In genomic region chr1:28272215-28272852, GRCh38 we compare ENCODE assay signal across 25 cellular contexts.
"Had no signal": no experiment of that assay in that cellular context is flagged by ENCODE, and none has a peak within 500 bp of the region (broad histone marks: within the 10 kb centered on the region; RNA-seq: fewer than 3 reads in every experiment).

No MANE protein-coding gene starts in this region.

- H3K27ac ChIP-seq: brain microvascular endothelial cell, colonic mucosa, epithelial cell of prostate, esophagus squamous epithelium, gastroesophageal sphincter had no signal

- H3K9me3 Mint-ChIP-seq: activated CD4-positive, alpha-beta memory T cell treated with anti-CD3 and anti-CD28 coated beads, Interleukin-2, amount 10 ng/mL, durations not matched to agents 7 days and 5 days; activated CD4-positive, alpha-beta T cell treated with anti-CD3 and anti-CD28 coated beads, Interleukin-2, amount 10 ng/mL, durations not matched to agents 7 days and 5 days; activated T-cell treated with anti-CD3 and anti-CD28 coated beads, Interleukin-2, amount 50 U/mL, for 4 hours; activated T-helper 17 cell treated with anti-CD3 and anti-CD28 coated beads, Interleukin-2, amount 50 U/mL, for 72 hours had no signal

- H3K4me3 Mint-ChIP-seq: activated CD4-positive, alpha-beta memory T cell treated with anti-CD3 and anti-CD28 coated beads, Interleukin-2, amount 10 ng/mL, durations not matched to agents 7 days and 5 days; activated CD4-positive, alpha-beta T cell treated with anti-CD3 and anti-CD28 coated beads, Interleukin-2, amount 10 ng/mL, durations not matched to agents 7 days and 5 days; activated naive CD8-positive, alpha-beta T cell; activated T-cell treated with anti-CD3 and anti-CD28 coated beads, Interleukin-2, amount 50 U/mL, for 4 hours; activated T-helper 17 cell treated with anti-CD3 and anti-CD28 coated beads, Interleukin-2, amount 50 U/mL, for 72 hours had no signal

- H3K27ac Mint-ChIP-seq: activated CD4-positive, alpha-beta memory T cell treated with anti-CD3 and anti-CD28 coated beads, Interleukin-2, amount 10 ng/mL, durations not matched to agents 7 days and 5 days; activated CD4-positive, alpha-beta T cell treated with anti-CD3 and anti-CD28 coated beads, Interleukin-2, amount 10 ng/mL, durations not matched to agents 7 days and 5 days; activated naive CD8-positive, alpha-beta T cell; activated T-helper 17 cell treated with anti-CD3 and anti-CD28 coated beads, Interleukin-2, amount 50 U/mL, for 72 hours had no signal

- DNase-seq: activated CD4-positive, alpha-beta memory T cell treated with anti-CD3 and anti-CD28 coated beads, Interleukin-2, amount 10 ng/mL, durations not matched to agents 7 days and 5 days; activated CD4-positive, alpha-beta T cell treated with anti-CD3 and anti-CD28 coated beads for 4 hours; activated CD4-positive, alpha-beta T cell treated with anti-CD3 and anti-CD28 coated beads, Interleukin-2, amount 10 ng/mL, durations not matched to agents 7 days and 5 days; activated CD4-positive, alpha-beta T cell treated with anti-CD3 and anti-CD28 coated beads, Interleukin-2, amount 50 U/mL, for 4 hours; activated CD4-positive, CD25-positive, alpha-beta regulatory T cell; activated CD4-positive, CD25-positive, alpha-beta regulatory T cell treated with anti-CD3 and anti-CD28 coated beads, Interleukin-2, amount 50 U/mL, for 72 hours; activated CD8-positive, alpha-beta memory T cell treated with anti-CD3 and anti-CD28 coated beads, Interleukin-2, amount 50 U/mL, for 48 hours; activated effector memory CD4-positive, alpha-beta T cell treated with Interleukin-2 at 50 U/mL for 16 hours; activated gamma-delta T cell treated with Interleukin-2 at 50 U/mL for 16 hours; activated naive CD4-positive, alpha-beta T cell treated with anti-CD3 and anti-CD28 coated beads, Interleukin-2, amount 50 U/mL, for 16 hours; activated naive CD4-positive, alpha-beta T cell treated with Interleukin-2 at 50 U/mL for 16 hours; activated T-cell treated with anti-CD3 and anti-CD28 coated beads for 4 hours; activated T-cell treated with anti-CD3 and anti-CD28 coated beads, Interleukin-2, amount 50 U/mL, for 4 hours; amniotic stem cell; anterior cingulate cortex; brain microvascular endothelial cell; colonic mucosa; effector CD8-positive, alpha-beta T cell; esophagus squamous epithelium; foreskin melanocyte; T-helper 2 cell had no signal

- ATAC-seq: activated T-cell treated with anti-CD3 and anti-CD28 coated beads, Interleukin-2, amount 50 U/mL, for 4 hours; activated T-helper 17 cell treated with anti-CD3 and anti-CD28 coated beads, Interleukin-2, amount 50 U/mL, for 72 hours; gastroesophageal sphincter had no signal

- H3K4me1 ChIP-seq: colonic mucosa, esophagus squamous epithelium had no signal

- H3K27me3 ChIP-seq: brain microvascular endothelial cell, colonic mucosa, esophagus squamous epithelium, gastroesophageal sphincter had no signal

- H3K4me1 Mint-ChIP-seq: activated CD4-positive, alpha-beta memory T cell treated with anti-CD3 and anti-CD28 coated beads, Interleukin-2, amount 10 ng/mL, durations not matched to agents 7 days and 5 days; activated CD4-positive, alpha-beta T cell treated with anti-CD3 and anti-CD28 coated beads, Interleukin-2, amount 10 ng/mL, durations not matched to agents 7 days and 5 days; activated T-helper 17 cell treated with anti-CD3 and anti-CD28 coated beads, Interleukin-2, amount 50 U/mL, for 72 hours had no signal

- H3K9me3 ChIP-seq: colonic mucosa, esophagus squamous epithelium, gastroesophageal sphincter had no signal

- H3K27me3 Mint-ChIP-seq: activated CD4-positive, alpha-beta memory T cell treated with anti-CD3 and anti-CD28 coated beads, Interleukin-2, amount 10 ng/mL, durations not matched to agents 7 days and 5 days; activated CD4-positive, alpha-beta T cell treated with anti-CD3 and anti-CD28 coated beads, Interleukin-2, amount 10 ng/mL, durations not matched to agents 7 days and 5 days; activated naive CD8-positive, alpha-beta T cell; activated T-helper 17 cell treated with anti-CD3 and anti-CD28 coated beads, Interleukin-2, amount 50 U/mL, for 72 hours had no signal

- H3K36me3 ChIP-seq: colonic mucosa had no signal

- H3K4me3 ChIP-seq: colonic mucosa, esophagus squamous epithelium, gastroesophageal sphincter had no signal
